In genomic region chr7:132249591-132249971, GRCh38 we compare ENCODE assay signal across 11 cellular contexts.
A peak's percentile ranks its signal among the peaks of the same experiment; 100 is the strongest.
DNase-seq lines count a peak whose midpoint lies in the region; ATAC-seq and TF ChIP-seq lines count a peak whose summit lies in the region.
"Had no signal": no experiment of that assay in that cellular context is flagged by ENCODE, and none has a peak within 500 bp of the region (broad histone marks: within the 10 kb centered on the region; RNA-seq: fewer than 3 reads in every experiment).

No MANE protein-coding gene starts in this region.

- TF ChIP-seq CTCF in upper lobe of right lung (IDR thresholded peaks at IDR 0.05) = no peak

- H3K4me1 ChIP-seq in upper lobe of right lung = no peaks in the 10 kb centered on the region

- intact Hi-C loops in left cardiac atrium (cut with DNase I) = no loop called here
- intact Hi-C loops in upper lobe of right lung (cut with DNase I) = no loop called here

- H3K9me3 ChIP-seq in upper lobe of right lung = no peaks in the 10 kb centered on the region

- H3K27ac ChIP-seq in upper lobe of right lung = no peak overlapping the region

- DNase-seq in SIG-M5 treated with dmso at 0.1 percent for 504 hours (lab: John Stamatoyannopoulos, UW; ENCODE audit: unreplicated experiment) = peak; percentile 14
- DNase-seq in SIG-M5 (lab: John Stamatoyannopoulos, UW) = no peak
- peak; percentile 20 for DNase-seq in RPMI7951 (ENCODE audit: low read depth)
- DNase-seq in left cardiac atrium = no peak
- DNase-seq in upper lobe of right lung = no peak
- no peak for DNase-seq in MV-4-11 (lab: John Stamatoyannopoulos, UW)
- no peak for DNase-seq in stimulated activated CD4-positive, alpha-beta T cell treated with anti-CD3 and anti-CD28 coated beads, Interleukin-2, amount 100 ng/mL, for 24 hours
- DNase-seq: activated naive CD8-positive, alpha-beta T cell treated with anti-CD3 and anti-CD28 coated beads, Interleukin-2, amount 10 ng/mL, durations not matched to agents 7 days and 5 days; CD4-positive, CD25-positive, alpha-beta regulatory T cell; T-helper 1 cell had no signal

- ATAC-seq in left cardiac atrium (peak; percentile 35 to 48), upper lobe of right lung (peak; percentile 37), HG03135 (IDR thresholded peaks at IDR 0.05; ENCODE audit: unreplicated experiment) (no peak)

- H3K27me3 ChIP-seq in upper lobe of right lung = no peaks in the 10 kb centered on the region

- H3K36me3 ChIP-seq in upper lobe of right lung = no peaks in the 10 kb centered on the region

- H3K4me3 ChIP-seq in upper lobe of right lung = no peak overlapping the region

Comparison
In these comparisons a context has a peak if more than half of its experiments do, and no peak if none do; other contexts are left out.
1. DNase-seq: peak in SIG-M5 treated with dmso at 0.1 percent for 504 hours (single experiment) and RPMI7951 (single experiment); none in SIG-M5 (single experiment), left cardiac atrium (single experiment), upper lobe of right lung (single experiment), MV-4-11 (single experiment) and stimulated activated CD4-positive, alpha-beta T cell treated with anti-CD3 and anti-CD28 coated beads, Interleukin-2, amount 100 ng/mL, for 24 hours (0 of 2).